In the genomic region with DNA sequence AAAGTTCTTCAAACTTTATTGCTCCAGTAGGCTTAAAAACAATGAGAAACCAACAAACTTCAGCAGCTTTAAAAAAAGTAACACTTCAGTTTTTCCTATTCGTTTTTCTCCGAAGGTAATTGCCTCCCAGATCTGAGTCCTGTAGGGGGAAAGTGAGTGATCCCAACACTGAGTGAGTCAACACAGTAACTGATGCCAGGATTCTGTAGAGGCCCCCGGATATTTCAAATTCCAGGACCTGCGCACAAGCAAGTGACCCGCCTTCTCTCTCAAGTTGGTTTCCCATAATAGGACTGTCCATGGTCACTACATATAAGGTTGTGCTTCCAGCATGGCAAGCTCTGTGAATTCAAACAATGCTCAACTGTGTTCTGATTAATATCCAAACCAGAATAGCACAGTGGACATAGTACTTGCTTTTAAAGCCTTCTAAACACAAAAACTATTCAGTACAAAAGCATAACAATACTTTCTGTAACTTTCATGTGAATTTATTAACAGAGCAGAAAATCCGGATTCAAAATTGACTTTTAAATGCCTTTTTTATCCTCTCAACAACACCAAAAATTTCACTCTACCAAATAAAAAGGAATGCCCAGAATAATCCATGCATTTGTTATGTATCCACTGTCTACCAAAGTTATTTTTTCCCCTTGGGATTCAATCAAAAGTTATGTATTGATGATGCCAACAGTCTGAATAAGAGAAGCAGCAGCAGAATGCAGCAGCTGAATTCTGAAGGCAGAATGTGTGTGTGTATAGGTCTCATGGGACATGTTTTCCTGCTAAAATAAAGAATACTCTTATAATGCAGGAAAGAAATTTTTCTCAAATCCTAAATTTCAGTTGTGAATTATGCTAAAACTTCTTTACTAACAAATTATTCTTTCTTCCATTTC, we compare ENCODE assay signal across 11 cellular contexts. TPM values are rescaled to one million over a fixed set of nuclear protein-coding genes. Genes with fewer than 3 reads are reported as not detected.
DNase-seq lines count a peak whose midpoint lies in the region; ATAC-seq and TF ChIP-seq lines count a peak whose summit lies in the region.
"Had no signal": no experiment of that assay in that cellular context is flagged by ENCODE, and none has a peak within 500 bp of the region (broad histone marks: within the 10 kb centered on the region; RNA-seq: fewer than 3 reads in every experiment).

Gene DMD, minus strand, starts transcription at position 194 of the 899 bp plus-strand sequence. CDS start 237 bp downstream, outside the sequence.

- TF ChIP-seq POLR2A in body of pancreas (IDR thresholded peaks at IDR 0.05) (peak in 2 of 3 donors; percentile 30 to 40), prostate gland (IDR thresholded peaks at IDR 0.05) (no peak)

- intact Hi-C loops in body of pancreas (cut with DNase I): no loop called here
- intact Hi-C loops in prostate gland (cut with DNase I): no loop called here

- H3K36me3 ChIP-seq in body of pancreas (replicated peaks in 1 of 2; ENCODE audit: insufficient read depth in 1 of 2, low read depth in 2 of 2): no peaks in the 10 kb centered on the region
- H3K36me3 ChIP-seq in prostate gland: no peaks in the 10 kb centered on the region

- ATAC-seq in body of pancreas (peak; percentile 86), GM19328 (IDR thresholded peaks at IDR 0.05; ENCODE audit: unreplicated experiment) (no peak), HG03457 (IDR thresholded peaks at IDR 0.05; ENCODE audit: unreplicated experiment) (no peak), GM21576 (IDR thresholded peaks at IDR 0.05; ENCODE audit: unreplicated experiment) (no peak), HG03520 (IDR thresholded peaks at IDR 0.05; ENCODE audit: unreplicated experiment) (no peak)

- TF ChIP-seq CTCF in body of pancreas (IDR thresholded peaks at IDR 0.05): no peak
- TF ChIP-seq CTCF in prostate gland (IDR thresholded peaks at IDR 0.05): no peak

- H3K4me3 ChIP-seq in body of pancreas: no peak within 1 kb of the TSS
- peak within 1 kb of the TSS in 1 of 2 donors; percentile 6 for H3K4me3 ChIP-seq in prostate gland
- H3K4me3 ChIP-seq: GM23248 had no signal

- H3K4me1 ChIP-seq in body of pancreas (no peaks in the 10 kb centered on the region), prostate gland (replicated peaks) (no peaks in the 10 kb centered on the region)

- H3K27me3 ChIP-seq in body of pancreas (no peaks in the 10 kb centered on the region), prostate gland (replicated peaks; ENCODE audit: insufficient read depth) (no peaks in the 10 kb centered on the region)

- H3K27ac ChIP-seq in body of pancreas (peak within 1 kb of the TSS in 3 of 4 donors; percentile 23 to 39 (median 25)), prostate gland (no peak within 1 kb of the TSS)
- H3K27ac ChIP-seq: GM23248 had no signal

- DNase-seq in COLO829 (ENCODE audit: low spot score): peak; percentile 42
- peak; percentile 17 to 50 (median 40) for DNase-seq in body of pancreas
- DNase-seq in iPS-NIHi11 (ENCODE audit: low spot score): peak; percentile 11
- DNase-seq in prostate gland (ENCODE audit: low spot score): peak; percentile 3
- DNase-seq: activated CD8-positive, alpha-beta memory T cell treated with anti-CD3 and anti-CD28 coated beads for 24 hours; GM23248; NCI-H2029 treated with DMSO at 0.1 percent for 48 hours had no signal

- WGBS in body of pancreas, 2 donors: 19 to 28% methylated on average over 4 to 6 of the region's 6 CpGs
- 16% methylated on average over 6 of the region's 6 CpGs for WGBS in prostate gland

- no peaks in the 10 kb centered on the region for H3K9me3 ChIP-seq in body of pancreas
- no peaks in the 10 kb centered on the region for H3K9me3 ChIP-seq in prostate gland

RNA-seq across cellular contexts. Expression of gene DMD, which starts in this region (rescaled TPM):
- total RNA-seq in body of pancreas (10 to 100 TPM; 28.5 to 38.6 TPM), prostate gland (10 to 100 TPM; 17.6 to 34.8 TPM)

Comparison
In these comparisons a context has a peak if more than half of its experiments do, and no peak if none do; other contexts are left out.
1. H3K27ac ChIP-seq: peak in body of pancreas (3 of 4); none in prostate gland (0 of 2).
2. Peak in every context shown above with its lines, with median percentiles within 50 percentile points of each other: DNase-seq.